8 cellular contexts compared by ENCODE assay signal in the genomic region with DNA sequence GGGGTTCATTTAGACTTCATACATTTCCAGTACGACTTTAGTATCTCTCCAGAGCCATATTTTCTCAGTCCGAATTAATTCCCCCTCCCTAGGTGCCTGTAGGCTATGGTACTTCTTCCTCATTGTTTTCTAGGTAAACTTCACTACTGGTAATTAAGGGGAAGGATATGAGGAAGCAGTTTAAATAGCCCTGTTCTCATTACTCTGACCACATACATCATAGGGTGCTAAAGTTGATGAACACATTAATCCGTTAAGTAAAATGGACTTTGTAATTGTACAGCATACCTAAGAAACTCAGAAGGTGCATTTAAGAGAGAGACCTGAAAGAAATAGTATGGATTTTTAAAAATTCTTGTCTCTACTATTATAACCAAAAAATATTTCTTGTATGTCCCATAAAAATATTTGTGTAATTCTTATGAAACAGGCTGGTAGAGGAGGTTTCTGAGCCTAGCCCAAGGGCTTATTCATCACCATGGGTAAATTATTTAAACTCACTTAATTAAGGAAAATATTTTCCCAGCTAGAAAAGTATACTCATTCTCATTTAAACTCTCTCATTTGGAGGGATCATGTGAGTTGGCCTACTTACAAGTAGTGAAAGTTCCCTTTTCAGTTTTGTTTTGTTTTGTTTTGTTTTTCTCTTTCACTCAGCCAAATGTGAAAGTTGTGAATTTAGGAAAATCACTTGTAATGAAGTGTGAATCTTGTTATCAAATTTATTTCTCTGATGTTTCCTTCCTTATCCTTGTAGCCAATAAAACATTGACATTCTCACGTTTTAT. TPM values are rescaled to one million over a fixed set of nuclear protein-coding genes. Genes with fewer than 3 reads are reported as not detected.
DNase-seq lines count a peak whose midpoint lies in the region; ATAC-seq, FAIRE-seq and TF ChIP-seq lines count a peak whose summit lies in the region.

No MANE protein-coding gene starts in this region.

- intact Hi-C loops in activated T-helper 1 cell treated with anti-CD3 and anti-CD28 coated beads, Interleukin-12 subunit alpha, Interleukin-12 subunit beta, Interleukin-2, Interleukin-4 antibody, amounts not matched to agents 30 ng/mL and 10 ng/mL and 1 ng/mL, durations not matched to agents 14 hours and 24 hours and 36 hours (cut with micrococcal nuclease) = loop anchor here (5.0 kb wide), 1 partner anchor 84 kb away; the partner anchor contains the start of gene NTNG1
- intact Hi-C loops in Right ventricle myocardium inferior (cut with DNase I) = no loop called here

- H3K4me3 Mint-ChIP-seq in activated T-helper 1 cell treated with anti-CD3 and anti-CD28 coated beads, Interleukin-12 subunit alpha, Interleukin-12 subunit beta, Interleukin-2, Interleukin-4 antibody, amounts not matched to agents 30 ng/mL and 10 ng/mL and 1 ng/mL, durations not matched to agents 14 hours and 24 hours and 36 hours = peak overlapping the region; percentile 98

- TF ChIP-seq CTCF in kidney epithelial cell (IDR thresholded peaks at IDR 0.05; ENCODE audit: insufficient read depth, low read length, poor library complexity, severe bottlenecking) = no peak

- H3K9me3 Mint-ChIP-seq in activated T-helper 1 cell treated with anti-CD3 and anti-CD28 coated beads, Interleukin-12 subunit alpha, Interleukin-12 subunit beta, Interleukin-2, Interleukin-4 antibody, amounts not matched to agents 30 ng/mL and 10 ng/mL and 1 ng/mL, durations not matched to agents 14 hours and 24 hours and 36 hours = no peaks in the 10 kb centered on the region

- peaks cover 21% of the 10 kb centered on the region for H3K36me3 Mint-ChIP-seq in activated T-helper 1 cell treated with anti-CD3 and anti-CD28 coated beads, Interleukin-12 subunit alpha, Interleukin-12 subunit beta, Interleukin-2, Interleukin-4 antibody, amounts not matched to agents 30 ng/mL and 10 ng/mL and 1 ng/mL, durations not matched to agents 14 hours and 24 hours and 36 hours (ENCODE audit: low read depth)

- H3K27ac Mint-ChIP-seq in activated T-helper 1 cell treated with anti-CD3 and anti-CD28 coated beads, Interleukin-12 subunit alpha, Interleukin-12 subunit beta, Interleukin-2, Interleukin-4 antibody, amounts not matched to agents 30 ng/mL and 10 ng/mL and 1 ng/mL, durations not matched to agents 14 hours and 24 hours and 36 hours = peak overlapping the region; percentile 98

- no peaks in the 10 kb centered on the region for H3K36me3 ChIP-seq in kidney epithelial cell (ENCODE audit: control insufficient read depth, insufficient read depth, low read length)

- no peaks in the 10 kb centered on the region for H3K27me3 Mint-ChIP-seq in activated T-helper 1 cell treated with anti-CD3 and anti-CD28 coated beads, Interleukin-12 subunit alpha, Interleukin-12 subunit beta, Interleukin-2, Interleukin-4 antibody, amounts not matched to agents 30 ng/mL and 10 ng/mL and 1 ng/mL, durations not matched to agents 14 hours and 24 hours and 36 hours (ENCODE audit: insufficient read depth)

- no peak for TF ChIP-seq POLR2A in H54 (IDR thresholded peaks at IDR 0.05; ENCODE audit: low read depth, low read length)

- peak; percentile 11 for FAIRE-seq in H54 (lab: Jason Lieb, UNC)

- peak; percentile 39 to 60 for DNase-seq in AML-193 (lab: John Stamatoyannopoulos, UW)
- DNase-seq in H54 (ENCODE audit: insufficient read length, low spot score) = no peak
- no peak for DNase-seq in activated T-helper 1 cell treated with anti-CD3 and anti-CD28 coated beads, Interleukin-12 subunit alpha, Interleukin-12 subunit beta, Interleukin-2, Interleukin-4 antibody, amounts not matched to agents 30 ng/mL and 10 ng/mL and 1 ng/mL, durations not matched to agents 14 hours and 24 hours and 36 hours (ENCODE audit: low spot score)
- DNase-seq in kidney epithelial cell (ENCODE audit: low read depth) = no peak
- no peak for DNase-seq in amniotic stem cell (lab: John Stamatoyannopoulos, UW)
- no peak for DNase-seq in HCEC 1CT
- no peak for DNase-seq in Right ventricle myocardium inferior (ENCODE audit: missing footprints)
- DNase-seq in NCI-H446 treated with DMSO at 0.1 percent for 48 hours (lab: John Stamatoyannopoulos, UW) = no peak

- no peaks in the 10 kb centered on the region for H3K27me3 ChIP-seq in kidney epithelial cell (ENCODE audit: control insufficient read depth, insufficient read depth, low read length)

- H3K4me1 Mint-ChIP-seq in activated T-helper 1 cell treated with anti-CD3 and anti-CD28 coated beads, Interleukin-12 subunit alpha, Interleukin-12 subunit beta, Interleukin-2, Interleukin-4 antibody, amounts not matched to agents 30 ng/mL and 10 ng/mL and 1 ng/mL, durations not matched to agents 14 hours and 24 hours and 36 hours (ENCODE audit: low read depth) = peaks cover 29% of the 10 kb centered on the region

- H3K4me3 ChIP-seq in kidney epithelial cell (ENCODE audit: low read depth, low read length) = peak overlapping the region; percentile 98

- ATAC-seq in Right ventricle myocardium inferior = no peak

RNA-seq across cellular contexts. Expression of gene PRMT6, which starts 2.0 kb away (rescaled TPM):
- total RNA-seq in activated T-helper 1 cell treated with anti-CD3 and anti-CD28 coated beads, Interleukin-12 subunit alpha, Interleukin-12 subunit beta, Interleukin-2, Interleukin-4 antibody, amounts not matched to agents 30 ng/mL and 10 ng/mL and 1 ng/mL, durations not matched to agents 14 hours and 24 hours and 36 hours = 27.3 and 28.2 TPM in 2 replicates
- 22.1 and 26.2 TPM in 2 replicates for total RNA-seq in kidney epithelial cell
- total RNA-seq in Right ventricle myocardium inferior = 4.5 TPM

Comparison
In these comparisons a context has a peak if more than half of its experiments do, and no peak if none do; other contexts are left out.
1. DNase-seq: peak in AML-193 (2 of 2); none in H54 (single experiment), activated T-helper 1 cell treated with anti-CD3 and anti-CD28 coated beads, Interleukin-12 subunit alpha, Interleukin-12 subunit beta, Interleukin-2, Interleukin-4 antibody, amounts not matched to agents 30 ng/mL and 10 ng/mL and 1 ng/mL, durations not matched to agents 14 hours and 24 hours and 36 hours (single experiment), kidney epithelial cell (single experiment), amniotic stem cell (single experiment), HCEC 1CT (single experiment), Right ventricle myocardium inferior (single experiment) and NCI-H446 treated with DMSO at 0.1 percent for 48 hours (single experiment).